8 cellular contexts compared by ENCODE assay signal in the genomic region with DNA sequence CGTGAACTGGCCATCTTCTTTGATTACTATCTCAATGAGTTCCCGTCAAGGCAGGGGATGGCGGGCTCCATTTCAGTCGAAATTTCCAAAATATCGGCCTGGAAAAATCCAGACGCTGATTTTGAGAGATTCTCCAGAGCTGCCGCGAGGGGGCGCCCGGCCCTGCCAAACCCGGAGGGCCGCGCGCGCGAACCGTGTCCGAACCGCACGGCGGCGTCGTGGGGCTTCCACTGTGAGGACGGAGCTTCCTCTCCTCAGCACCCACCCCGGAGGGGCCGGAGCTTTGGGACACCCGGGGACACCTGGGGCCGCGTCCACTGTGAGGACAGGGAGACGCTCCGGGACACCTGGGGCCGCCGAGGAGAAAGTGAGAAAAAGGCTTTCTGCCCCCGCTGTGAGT.
A peak's percentile ranks its signal among the peaks of the same experiment; 100 is the strongest.
DNase-seq lines count a peak whose midpoint lies in the region; TF ChIP-seq lines count a peak whose summit lies in the region.
"Not testable (repeated sequence)": the region's sequence is repeated elsewhere in the genome, so short reads cannot be mapped to it uniquely, and the experiment has no call there.

No MANE protein-coding gene starts in this region.

- DNase-seq in DMS53 (lab: John Stamatoyannopoulos, UW) (peak; percentile 62), MG63 (peak; percentile 55), RPMI8226 (peak; percentile 44), erythroblast (lab: John Stamatoyannopoulos, UW) (peak; percentile 25 to 45), kidney tubule cell (ENCODE audit: low spot score) (peak; percentile 24), progenitor cell of endocrine pancreas (ENCODE audit: low spot score, unreplicated experiment) (peak; percentile 54)
- DNase-seq in activated T-cell treated with anti-CD3 and anti-CD28 coated beads, Interleukin-2, amount 50 U/mL, for 1 hour = peak; percentile 44
- not testable (repeated sequence) for DNase-seq in type B pancreatic cell (ENCODE audit: extremely low spot score, unreplicated experiment)

- H3K9me3 ChIP-seq in MG63 = not testable (repeated sequence)

- H3K4me3 Mint-ChIP-seq in progenitor cell of endocrine pancreas (ENCODE audit: low read depth); type B pancreatic cell: not testable (repeated sequence)

- H3K36me3 ChIP-seq in MG63 = not testable (repeated sequence)

- TF ChIP-seq CTCF in progenitor cell of endocrine pancreas (IDR thresholded peaks at IDR 0.05; ENCODE audit: unreplicated experiment) (peak; percentile 57), type B pancreatic cell (conservative IDR thresholded peaks at IDR 0.05) (peak; percentile 70)

- H3K27me3 Mint-ChIP-seq in progenitor cell of endocrine pancreas, type B pancreatic cell: not testable (repeated sequence)

- not testable (repeated sequence) for TF ChIP-seq POLR2A in erythroblast (IDR thresholded peaks at IDR 0.05; ENCODE audit: low read length)

- H3K36me3 Mint-ChIP-seq in progenitor cell of endocrine pancreas (ENCODE audit: insufficient read depth); type B pancreatic cell: not testable (repeated sequence)

- not testable (repeated sequence) for H3K27me3 ChIP-seq in MG63

- H3K4me3 ChIP-seq in MG63 = not testable (repeated sequence)

- not testable (repeated sequence) for H3K4me1 Mint-ChIP-seq in progenitor cell of endocrine pancreas (ENCODE audit: low read depth); type B pancreatic cell (ENCODE audit: unreplicated experiment)

- not testable (repeated sequence) for H3K27ac Mint-ChIP-seq in progenitor cell of endocrine pancreas, type B pancreatic cell

- H3K9me3 Mint-ChIP-seq in progenitor cell of endocrine pancreas (ENCODE audit: low read depth); type B pancreatic cell: not testable (repeated sequence)
